ENCODE assay signal across 19 cellular contexts in genomic region chr1:204336642-204337041, GRCh38.
"Had no signal": no experiment of that assay in that cellular context is flagged by ENCODE, and none has a peak within 500 bp of the region (broad histone marks: within the 10 kb centered on the region; RNA-seq: fewer than 3 reads in every experiment).

No MANE protein-coding gene starts in this region.

- H3K4me3 ChIP-seq: esophagus muscularis mucosa, heart right ventricle, lung, tibial artery had no signal

- DNase-seq: activated CD4-positive, alpha-beta T cell treated with anti-CD3 and anti-CD28 coated beads, Interleukin-2, amount 10 ng/mL, durations not matched to agents 24 days and 14 days; activated CD8-positive, alpha-beta T cell treated with anti-CD3 and anti-CD28 coated beads for 36 hours; activated naive CD4-positive, alpha-beta T cell treated with anti-CD3 and anti-CD28 coated beads for 36 hours; activated naive CD8-positive, alpha-beta T cell treated with anti-CD3 and anti-CD28 coated beads, Interleukin-2, amount 50 U/mL, for 24 hours; activated T-cell treated with anti-CD3 and anti-CD28 coated beads, Interleukin-2, amount 50 U/mL, for 1 hour; aorta; brain microvascular endothelial cell; cortex of kidney; heart right ventricle; occipital lobe; retina; stimulated activated CD4-positive, alpha-beta T cell treated with anti-CD3 and anti-CD28 coated beads, Interleukin-12 subunit alpha, Interleukin-12 subunit beta, amount 100 ng/mL, for 4 hours; stimulated activated CD4-positive, alpha-beta T cell treated with anti-CD3 and anti-CD28 coated beads, Interleukin-1b, Interleukin-23, amount 100 ng/mL, for 48 hours; stimulated activated naive CD4-positive, alpha-beta T cell treated with Interleukin-2 at 50 U/mL for 16 hours; T1000; tibial artery had no signal

- H3K36me3 ChIP-seq: brain microvascular endothelial cell, esophagus muscularis mucosa, heart right ventricle, tibial artery had no signal

- H3K27me3 ChIP-seq: heart right ventricle had no signal

- ATAC-seq: activated CD8-positive, alpha-beta T cell treated with anti-CD3 and anti-CD28 coated beads for 36 hours; activated naive CD8-positive, alpha-beta T cell treated with anti-CD3 and anti-CD28 coated beads, Interleukin-2, amount 50 U/mL, for 24 hours; activated T-helper 17 cell treated with anti-CD3 and anti-CD28 coated beads, Interleukin-2, amount 50 U/mL, for 72 hours had no signal

- H3K27ac ChIP-seq: brain microvascular endothelial cell, esophagus muscularis mucosa, heart right ventricle, tibial artery had no signal

- H3K4me1 ChIP-seq: tibial artery had no signal

- H3K9me3 ChIP-seq: esophagus muscularis mucosa, heart right ventricle, tibial artery had no signal
